In genomic region chr19:35015576-35016351, GRCh38 we compare ENCODE assay signal across 18 cellular contexts. TPM values are rescaled to one million over a fixed set of nuclear protein-coding genes. Genes with fewer than 3 reads are reported as not detected.
DNase-seq lines count a peak whose midpoint lies in the region; ATAC-seq and TF ChIP-seq lines count a peak whose summit lies in the region.
"Had no signal": no experiment of that assay in that cellular context is flagged by ENCODE, and none has a peak within 500 bp of the region (broad histone marks: within the 10 kb centered on the region; RNA-seq: fewer than 3 reads in every experiment).

No MANE protein-coding gene starts in this region.

- intact Hi-C loops in body of pancreas (cut with DNase I): no loop called here

- H3K27ac ChIP-seq in CD8-positive, alpha-beta memory T cell (ENCODE audit: low read depth, low read length): no peak overlapping the region
- no peak overlapping the region for H3K27ac ChIP-seq in body of pancreas
- H3K27ac ChIP-seq: parathyroid adenoma, thoracic aorta had no signal

- H3K27ac Mint-ChIP-seq in CD8-positive, alpha-beta memory T cell: peak overlapping the region in 6 of 8 donors; percentile 22 to 98 (median 86)
- peak overlapping the region; percentile 47 to 99 (median 96) for H3K27ac Mint-ChIP-seq in naive thymus-derived CD8-positive, alpha-beta T cell

- H3K9me3 ChIP-seq in CD8-positive, alpha-beta memory T cell (ENCODE audit: low read length): no peaks in the 10 kb centered on the region
- no peaks in the 10 kb centered on the region for H3K9me3 ChIP-seq in body of pancreas
- H3K9me3 ChIP-seq: thoracic aorta had no signal

- peaks cover 55% of the 10 kb centered on the region for H3K4me1 ChIP-seq in CD8-positive, alpha-beta memory T cell (ENCODE audit: insufficient read depth, low read length)
- peaks cover 14% of the 10 kb centered on the region for H3K4me1 ChIP-seq in body of pancreas
- H3K4me1 ChIP-seq: parathyroid adenoma had no signal

- H3K4me1 Mint-ChIP-seq in CD8-positive, alpha-beta memory T cell: peaks cover 53 to 74% (median 58%) of the 10 kb centered on the region in 3 donors
- peaks cover 41 to 83% (median 71%) of the 10 kb centered on the region in 4 donors for H3K4me1 Mint-ChIP-seq in naive thymus-derived CD8-positive, alpha-beta T cell

- DNase-seq in AG20443 (ENCODE audit: low spot score): peak; percentile 57
- no peak for DNase-seq in CD8-positive, alpha-beta memory T cell
- DNase-seq in body of pancreas: peak in 2 of 4 donors; percentile 29 to 43
- no peak for DNase-seq in naive thymus-derived CD8-positive, alpha-beta T cell
- DNase-seq in DMS 273 (lab: John Stamatoyannopoulos, UW; ENCODE audit: unreplicated experiment): no peak
- DNase-seq in iPS-NIHi11 (ENCODE audit: low spot score): no peak
- no peak for DNase-seq in UCSD-AML1 (lab: John Stamatoyannopoulos, UW; ENCODE audit: unreplicated experiment)
- DNase-seq: activated CD4-positive, CD25-positive, alpha-beta regulatory T cell; activated effector memory CD4-positive, alpha-beta T cell treated with Interleukin-2 at 50 U/mL for 16 hours; DND-41; MM.1S; NCI-H187 had no signal

- peak; percentile 19 for ATAC-seq in body of pancreas
- ATAC-seq in naive thymus-derived CD8-positive, alpha-beta T cell: no peak

- H3K27me3 Mint-ChIP-seq in CD8-positive, alpha-beta memory T cell: peaks cover 0 to 1% of the 10 kb centered on the region in 2 donors
- no peaks in the 10 kb centered on the region for H3K27me3 Mint-ChIP-seq in naive thymus-derived CD8-positive, alpha-beta T cell

- no peak for TF ChIP-seq POLR2A in body of pancreas (IDR thresholded peaks at IDR 0.05)

- H3K27me3 ChIP-seq in CD8-positive, alpha-beta memory T cell (ENCODE audit: insufficient read depth, low read length, poor library complexity, severe bottlenecking): no peaks in the 10 kb centered on the region
- no peaks in the 10 kb centered on the region for H3K27me3 ChIP-seq in body of pancreas

- H3K36me3 ChIP-seq in CD8-positive, alpha-beta memory T cell (ENCODE audit: insufficient read depth, low read length): peaks cover 57% of the 10 kb centered on the region
- peaks cover 7 to 24% of the 10 kb centered on the region in 2 donors for H3K36me3 ChIP-seq in body of pancreas (replicated peaks in 1 of 2; ENCODE audit: insufficient read depth in 1 of 2, low read depth in 2 of 2)

- no peaks in the 10 kb centered on the region for H3K9me3 Mint-ChIP-seq in CD8-positive, alpha-beta memory T cell
- no peaks in the 10 kb centered on the region for H3K9me3 Mint-ChIP-seq in naive thymus-derived CD8-positive, alpha-beta T cell
- H3K9me3 Mint-ChIP-seq: T-helper 1 cell treated with Interleukin-12 subunit alpha and Interleukin-12 subunit beta and Interleukin-4 antibody, amounts not matched to agents 30 μg/mL and 1 μg/mL, for 36 hours had no signal

- H3K36me3 Mint-ChIP-seq in CD8-positive, alpha-beta memory T cell: peaks cover 21 to 76% (median 26%) of the 10 kb centered on the region in 3 donors
- H3K36me3 Mint-ChIP-seq in naive thymus-derived CD8-positive, alpha-beta T cell: peaks cover 4 to 74% (median 32%) of the 10 kb centered on the region in 3 donors

- WGBS in body of pancreas, 2 donors: 85 to 91% methylated on average over 13 to 19 of the region's 19 CpGs

- no peak overlapping the region for H3K4me3 Mint-ChIP-seq in CD8-positive, alpha-beta memory T cell
- H3K4me3 Mint-ChIP-seq in naive thymus-derived CD8-positive, alpha-beta T cell: peak overlapping the region in 7 of 10 donors; percentile 0 to 91 (median 38)
- H3K4me3 Mint-ChIP-seq: T-helper 1 cell treated with Interleukin-12 subunit alpha and Interleukin-12 subunit beta and Interleukin-4 antibody, amounts not matched to agents 30 μg/mL and 1 μg/mL, for 36 hours had no signal

- TF ChIP-seq CTCF in body of pancreas (IDR thresholded peaks at IDR 0.05): no peak

- POLR2A ChIA-PET in CD8-positive, alpha-beta memory T cell (lab: Charles Lee): interaction anchor here (1.0 kb wide), 1 partner anchor 12 kb away, joined by 3 read pairs; no protein-coding TSS in a partner anchor
- POLR2A ChIA-PET in naive thymus-derived CD8-positive, alpha-beta T cell (lab: Charles Lee): interaction anchor here (0.7 to 34.7 kb wide), 4 partner anchors 12 to 276 kb away, joined by 4 to 1459 read pairs (median 54); partner anchors contain the start of genes GRAMD1A, SCN1B and ZNF792

- CTCF ChIA-PET in CD8-positive, alpha-beta memory T cell (lab: Charles Lee): interaction anchor here (5.5 to 6.6 kb wide), 2 partner anchors 16 to 43 kb away, joined by 98 to 122 read pairs; partner anchors contain the start of gene GRAMD1A

- no peak overlapping the region for H3K4me3 ChIP-seq in CD8-positive, alpha-beta memory T cell (ENCODE audit: low read length)
- no peak overlapping the region for H3K4me3 ChIP-seq in body of pancreas
- H3K4me3 ChIP-seq: coronary artery, thoracic aorta had no signal

RNA-seq across cellular contexts. Expression of gene SCN1B, which starts 14.5 kb away (rescaled TPM):
- 1 to 10 TPM; 1.1 to 1.9 TPM for total RNA-seq in CD8-positive, alpha-beta memory T cell
- polyA plus RNA-seq in CD8-positive, alpha-beta memory T cell: 1.3 TPM
- total RNA-seq in body of pancreas: 10 to 100 TPM in 1 of 2 donors, 1 to 10 TPM in 1; 2.3 to 23.6 TPM
- 1 to 10 TPM; 1.6 to 2.1 TPM for total RNA-seq in naive thymus-derived CD8-positive, alpha-beta T cell
- polyA plus RNA-seq in naive thymus-derived CD8-positive, alpha-beta T cell: under 1 TPM in 2 of 3 donors, not detected in 1; 0.27 to 0.28 TPM

RNA-seq across cellular contexts. Expression of gene GRAMD1A, which starts 15.6 kb away (rescaled TPM):
- total RNA-seq in CD8-positive, alpha-beta memory T cell: 100 to 1,000 TPM; 205 to 218 TPM
- 51.4 TPM for polyA plus RNA-seq in CD8-positive, alpha-beta memory T cell
- 10 to 100 TPM; 90.8 to 94.9 TPM for total RNA-seq in body of pancreas
- total RNA-seq in naive thymus-derived CD8-positive, alpha-beta T cell: 100 to 1,000 TPM; 317 to 335 TPM
- 10 to 100 TPM; 29.5 to 77.0 (median 42.0) TPM for polyA plus RNA-seq in naive thymus-derived CD8-positive, alpha-beta T cell

RNA-seq across cellular contexts. Expression of gene HPN, which starts 25.8 kb away (rescaled TPM):
- not detected for total RNA-seq in CD8-positive, alpha-beta memory T cell
- polyA plus RNA-seq in CD8-positive, alpha-beta memory T cell: 0.53 TPM
- 100 to 1,000 TPM; 135 to 289 TPM for total RNA-seq in body of pancreas
- total RNA-seq in naive thymus-derived CD8-positive, alpha-beta T cell: under 1 TPM in 1 of 2 experiments, not detected in 1; 0.16 TPM
- polyA plus RNA-seq in naive thymus-derived CD8-positive, alpha-beta T cell: under 1 TPM in 1 of 3 donors, not detected in 2; 0.16 TPM
- total RNA-seq: NCI-H460 had no signal
- polyA plus RNA-seq: BJ had no signal

RNA-seq across cellular contexts. Expression of gene ZNF792, which starts 51.7 kb away (rescaled TPM):
- total RNA-seq in CD8-positive, alpha-beta memory T cell: 1 to 10 TPM; 7.4 to 7.5 TPM
- 15.4 TPM for polyA plus RNA-seq in CD8-positive, alpha-beta memory T cell
- 1 to 10 TPM; 4.0 to 7.0 TPM for total RNA-seq in body of pancreas
- total RNA-seq in naive thymus-derived CD8-positive, alpha-beta T cell: 10 to 100 TPM; 34.4 to 35.5 TPM
- polyA plus RNA-seq in naive thymus-derived CD8-positive, alpha-beta T cell: 10 to 100 TPM in 2 of 3 donors, 1 to 10 TPM in 1; 9.7 to 18.7 (median 16.0) TPM

Comparison
In these comparisons a context has a peak if more than half of its experiments do, and no peak if none do; other contexts are left out.
1. H3K4me3 Mint-ChIP-seq: peak in naive thymus-derived CD8-positive, alpha-beta T cell (7 of 10); none in CD8-positive, alpha-beta memory T cell (0 of 7).
2. RNA of gene HPN, which starts 25.8 kb away (total RNA-seq): 135 to 289 TPM in body of pancreas; 0.16 TPM in naive thymus-derived CD8-positive, alpha-beta T cell and not detected in CD8-positive, alpha-beta memory T cell; every median in the first group is over 100 times any median in the second.